Comparison of ENCODE assay signal across 21 cellular contexts in the genomic region with DNA sequence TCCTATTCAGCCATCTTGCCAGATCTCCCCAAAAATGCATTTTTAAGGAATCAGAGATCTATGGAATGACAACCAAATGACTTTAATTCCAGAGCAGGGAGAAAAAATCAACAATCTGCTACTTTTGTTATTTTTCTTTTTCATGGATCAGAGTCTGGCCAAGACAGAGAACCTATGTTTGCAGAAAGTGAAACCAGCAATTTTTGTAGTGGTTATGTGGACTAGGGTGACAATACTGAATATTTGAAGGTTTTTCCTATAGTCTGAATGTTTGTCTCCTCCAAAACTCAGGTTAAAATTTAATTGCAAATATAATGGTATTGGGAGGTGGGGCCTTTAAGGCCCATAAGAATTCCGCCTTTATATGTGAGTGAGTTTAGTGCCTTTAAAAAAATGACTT. TPM values are rescaled to one million over a fixed set of nuclear protein-coding genes. Genes with fewer than 3 reads are reported as not detected.
DNase-seq lines count a peak whose midpoint lies in the region; ATAC-seq and TF ChIP-seq lines count a peak whose summit lies in the region.
"Had no signal": no experiment of that assay in that cellular context is flagged by ENCODE, and none has a peak within 500 bp of the region (broad histone marks: within the 10 kb centered on the region; RNA-seq: fewer than 3 reads in every experiment).

No MANE protein-coding gene starts in this region.

- H3K4me1 ChIP-seq in CD8-positive, alpha-beta memory T cell (ENCODE audit: insufficient read depth, low read length), result peaks cover 6% of the 10 kb centered on the region
- H3K4me1 ChIP-seq in right atrium auricular region, result peaks cover 0 to 8% of the 10 kb centered on the region in 2 donors
- H3K4me1 ChIP-seq: BE2C had no signal

- no peaks in the 10 kb centered on the region for H3K27me3 Mint-ChIP-seq in CD8-positive, alpha-beta memory T cell
- H3K27me3 Mint-ChIP-seq in chondrocyte (ENCODE audit: low read depth) (no peaks in the 10 kb centered on the region), natural killer cell (ENCODE audit: low read depth in 2 of 2) (no peaks in the 10 kb centered on the region)

- TF ChIP-seq CTCF in chondrocyte (IDR thresholded peaks at IDR 0.05) (no peak), natural killer cell (IDR thresholded peaks at IDR 0.05) (no peak), right atrium auricular region (IDR thresholded peaks at IDR 0.05) (no peak)

- CTCF ChIA-PET in CD8-positive, alpha-beta memory T cell (lab: Charles Lee), result no interaction called here

- peak overlapping the region; percentile 19 to 82 (median 51) for H3K27ac Mint-ChIP-seq in CD8-positive, alpha-beta memory T cell
- peak overlapping the region; percentile 27 for H3K27ac Mint-ChIP-seq in chondrocyte (ENCODE audit: unreplicated experiment)
- peak overlapping the region in 1 of 2 donors; percentile 68 for H3K27ac Mint-ChIP-seq in natural killer cell
- H3K27ac Mint-ChIP-seq: H9 had no signal

- peaks cover 11 to 52% (median 28%) of the 10 kb centered on the region in 3 donors for H3K36me3 Mint-ChIP-seq in CD8-positive, alpha-beta memory T cell
- H3K36me3 Mint-ChIP-seq in chondrocyte (ENCODE audit: low read depth) (no peaks in the 10 kb centered on the region), natural killer cell (no peaks in the 10 kb centered on the region)

- H3K9me3 ChIP-seq in CD8-positive, alpha-beta memory T cell (ENCODE audit: low read length), result no peaks in the 10 kb centered on the region
- H3K9me3 ChIP-seq in KOPT-K1 (ENCODE audit: insufficient read depth, low read length, poor library complexity, severe bottlenecking) (no peaks in the 10 kb centered on the region), right atrium auricular region (no peaks in the 10 kb centered on the region)
- H3K9me3 ChIP-seq: BE2C had no signal

- no peak overlapping the region for H3K27ac ChIP-seq in CD8-positive, alpha-beta memory T cell (ENCODE audit: low read depth, low read length)
- peak overlapping the region; percentile 33 for H3K27ac ChIP-seq in KOPT-K1 (ENCODE audit: low read depth, low read length, poor library complexity, severe bottlenecking)
- H3K27ac ChIP-seq in right atrium auricular region, result no peak overlapping the region
- H3K27ac ChIP-seq: HL-60 had no signal

- H3K4me3 ChIP-seq in CD8-positive, alpha-beta memory T cell (ENCODE audit: low read length), result no peak overlapping the region
- no peak overlapping the region for H3K4me3 ChIP-seq in right atrium auricular region

- H3K36me3 ChIP-seq in CD8-positive, alpha-beta memory T cell (ENCODE audit: insufficient read depth, low read length), result no peaks in the 10 kb centered on the region
- H3K36me3 ChIP-seq in KOPT-K1 (ENCODE audit: insufficient read depth, low read length) (no peaks in the 10 kb centered on the region), right atrium auricular region (no peaks in the 10 kb centered on the region)
- H3K36me3 ChIP-seq: BE2C had no signal

- ATAC-seq in natural killer cell (peak; percentile 42 to 61 (median 55)), HG03521 (IDR thresholded peaks at IDR 0.05; ENCODE audit: unreplicated experiment) (no peak)
- ATAC-seq: HepG2 had no signal

- no peaks in the 10 kb centered on the region for H3K27me3 ChIP-seq in CD8-positive, alpha-beta memory T cell (ENCODE audit: insufficient read depth, low read length, poor library complexity, severe bottlenecking)
- no peaks in the 10 kb centered on the region for H3K27me3 ChIP-seq in right atrium auricular region

- POLR2A ChIA-PET in CD8-positive, alpha-beta memory T cell (lab: Charles Lee), result no interaction called here

- intact Hi-C loops in natural killer cell (cut with micrococcal nuclease), result no loop called here

- H3K4me3 Mint-ChIP-seq in CD8-positive, alpha-beta memory T cell, result peak overlapping the region in 4 of 7 donors; percentile 5 to 39 (median 10)
- H3K4me3 Mint-ChIP-seq in chondrocyte (ENCODE audit: unreplicated experiment), result no peak overlapping the region
- H3K4me3 Mint-ChIP-seq in natural killer cell, result peak overlapping the region; percentile 77
- H3K4me3 Mint-ChIP-seq: H9 had no signal

- H3K9me3 Mint-ChIP-seq in CD8-positive, alpha-beta memory T cell, result peaks cover 0 to 3% (median 2%) of the 10 kb centered on the region in 5 donors
- H3K9me3 Mint-ChIP-seq in chondrocyte (ENCODE audit: low read depth), result no peaks in the 10 kb centered on the region
- H3K9me3 Mint-ChIP-seq in natural killer cell, result no peaks in the 10 kb centered on the region

- no peak for DNase-seq in CD8-positive, alpha-beta memory T cell
- DNase-seq in chondrocyte (ENCODE audit: low spot score) (no peak), natural killer cell (no peak), KG1 (lab: John Stamatoyannopoulos, UW) (no peak), right atrium auricular region (ENCODE audit: low spot score) (no peak)
- DNase-seq: BE2C, COR-L47, DMS79 treated with DMSO at 0.1 percent for 48 hours, H9, KBM-7, NCI-H1105, NCI-H146, NCI-H524 treated with DMSO at 0.1 percent for 48 hours, Right ventricle myocardium superior had no signal

- peaks cover 32 to 41% (median 41%) of the 10 kb centered on the region in 3 donors for H3K4me1 Mint-ChIP-seq in CD8-positive, alpha-beta memory T cell
- H3K4me1 Mint-ChIP-seq in chondrocyte (ENCODE audit: low read depth), result peaks cover 24% of the 10 kb centered on the region
- H3K4me1 Mint-ChIP-seq in natural killer cell, result peaks cover 46 to 48% of the 10 kb centered on the region in 2 donors

RNA-seq across cellular contexts. Expression of gene KLRK1, which starts 30.9 kb away (rescaled TPM):
- total RNA-seq in CD8-positive, alpha-beta memory T cell, result 100 to 1,000 TPM; 145 to 161 TPM
- 562 TPM for polyA plus RNA-seq in CD8-positive, alpha-beta memory T cell
- total RNA-seq in chondrocyte, result not detected in 3 replicates
- 100 to 1,000 TPM; 398 to 543 (median 515) TPM for total RNA-seq in natural killer cell
- under 1 TPM; 0.28 to 0.59 TPM for total RNA-seq in right atrium auricular region
- total RNA-seq: A673, H9, HepG2 had no signal
- polyA plus RNA-seq: HepG2 had no signal

RNA-seq across cellular contexts. Expression of gene KLRC4, which starts 50.6 kb away (rescaled TPM):
- total RNA-seq in CD8-positive, alpha-beta memory T cell, result 10 to 100 TPM; 10.7 to 16.2 TPM
- 3.4 TPM for polyA plus RNA-seq in CD8-positive, alpha-beta memory T cell
- total RNA-seq in chondrocyte (not detected in 3 replicates), natural killer cell (10 to 100 TPM; 15.9 to 54.7 (median 51.4) TPM), right atrium auricular region (not detected)
- total RNA-seq: A673, H9, HepG2, HT-29, Right ventricle myocardium superior had no signal

RNA-seq across cellular contexts. Expression of gene KLRD1, which starts 51.3 kb away (rescaled TPM):
- 10 to 100 TPM; 65.4 to 70.1 TPM for total RNA-seq in CD8-positive, alpha-beta memory T cell
- 177 TPM for polyA plus RNA-seq in CD8-positive, alpha-beta memory T cell
- total RNA-seq in chondrocyte, result 0.21 to 0.46 TPM (median 0.22 TPM) in 3 replicates
- 100 to 1,000 TPM; 568 to 782 (median 688) TPM for total RNA-seq in natural killer cell
- total RNA-seq in right atrium auricular region, result under 1 TPM; 0.82 to 0.94 TPM
- total RNA-seq: H9, HepG2, HT-29, SK-MEL-5 had no signal

Comparison
In these comparisons a context has a peak if more than half of its experiments do, and no peak if none do; other contexts are left out.
1. RNA of gene KLRK1, which starts 30.9 kb away (total RNA-seq): 398 to 543 TPM in natural killer cell and 145 to 161 TPM in CD8-positive, alpha-beta memory T cell; 0.28 to 0.59 TPM in right atrium auricular region and not detected in chondrocyte; every median in the first group is over 10 times any median in the second.
2. RNA of gene KLRC4, which starts 50.6 kb away (total RNA-seq): 15.9 to 54.7 TPM in natural killer cell and 10.7 to 16.2 TPM in CD8-positive, alpha-beta memory T cell; not detected in chondrocyte and not detected in right atrium auricular region; every median in the first group is over 10 times any median in the second.
3. RNA of gene KLRD1, which starts 51.3 kb away (total RNA-seq): 568 to 782 TPM in natural killer cell and 65.4 to 70.1 TPM in CD8-positive, alpha-beta memory T cell; 0.82 to 0.94 TPM in right atrium auricular region and 0.21 to 0.46 TPM in chondrocyte; every median in the first group is over 10 times any median in the second.